In the genomic region with DNA sequence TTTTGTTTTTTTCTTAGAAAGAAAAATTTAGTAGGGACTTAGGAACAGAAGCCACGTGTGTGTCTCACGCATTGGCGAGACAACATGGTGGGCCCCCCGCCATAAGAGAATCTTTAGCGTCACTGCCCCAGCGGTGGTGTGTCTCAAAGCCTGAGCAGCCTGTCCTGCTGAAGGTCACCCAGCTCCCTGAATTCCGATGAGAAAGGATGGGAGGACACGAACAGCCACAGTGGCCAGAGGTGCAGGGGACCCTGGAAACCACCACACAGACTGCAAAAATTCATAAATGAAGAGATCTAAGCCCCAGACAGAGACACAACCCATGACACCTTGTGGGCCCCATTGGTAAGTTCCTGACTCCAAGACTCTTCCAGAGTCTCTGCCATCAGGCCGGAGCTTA, we compare ENCODE assay signal across 25 cellular contexts.
"Had no signal": no experiment of that assay in that cellular context is flagged by ENCODE, and none has a peak within 500 bp of the region (broad histone marks: within the 10 kb centered on the region; RNA-seq: fewer than 3 reads in every experiment).

No MANE protein-coding gene starts in this region.

- ATAC-seq: naive thymus-derived CD4-positive, alpha-beta T cell; natural killer cell; psoas muscle; right cardiac atrium; right lobe of liver; stimulated activated effector memory CD8-positive, alpha-beta T cell treated with anti-CD3 and anti-CD28 coated beads, Interleukin-12 subunit alpha, Interleukin-12 subunit beta, amount 100 ng/mL, for 72 hours; stimulated activated naive B cell treated with anti-CD40 and anti-IgM and Interleukin-4, amounts not matched to agents 10 μg/mL and 1 μg/mL and 100 μg/mL, for 72 hours had no signal

- H3K27me3 ChIP-seq: neural progenitor cell, right lobe of liver, sigmoid colon, thyroid gland, tibial nerve, upper lobe of left lung, vagina had no signal

- H3K4me3 ChIP-seq: neural progenitor cell, psoas muscle, right lobe of liver, sigmoid colon, stomach, thoracic aorta, thyroid gland, tibial nerve, upper lobe of left lung, vagina had no signal

- DNase-seq: naive thymus-derived CD4-positive, alpha-beta T cell; natural killer cell; occipital lobe; posterior cingulate gyrus; psoas muscle; right cardiac atrium; right lobe of liver; sigmoid colon; small intestine; stimulated activated CD4-positive, alpha-beta T cell treated with anti-CD3 and anti-CD28 coated beads, Interleukin-15, amount 100 ng/mL, for 24 hours; stimulated activated CD4-positive, alpha-beta T cell treated with anti-CD3 and anti-CD28 coated beads, Interleukin-2, amount 100 ng/mL, for 24 hours; stimulated activated CD4-positive, alpha-beta T cell treated with anti-CD3 and anti-CD28 coated beads, Interleukin-2, amount 100 ng/mL, for 48 hours; stimulated activated CD4-positive, alpha-beta T cell treated with anti-CD3 and anti-CD28 coated beads, Interleukin-4, amount 100 ng/mL, for 24 hours; stimulated activated naive B cell treated with anti-CD40 and anti-IgM and Interleukin-4, amounts not matched to agents 10 μg/mL and 1 μg/mL and 100 μg/mL, for 72 hours; stimulated activated naive CD4-positive, alpha-beta T cell treated with Interleukin-2 at 50 U/mL for 16 hours; stomach; thyroid gland; trophoblast cell; upper lobe of left lung had no signal

- H3K36me3 ChIP-seq: neural progenitor cell, right lobe of liver, sigmoid colon, stomach, thoracic aorta, thyroid gland, tibial nerve, upper lobe of left lung, vagina had no signal

- H3K27ac ChIP-seq: neural progenitor cell, parathyroid adenoma, psoas muscle, right lobe of liver, sigmoid colon, stomach, thoracic aorta, thyroid gland, tibial nerve, upper lobe of left lung, vagina had no signal

- FAIRE-seq: small intestine had no signal

- H3K9me3 ChIP-seq: psoas muscle, right lobe of liver, sigmoid colon, stomach, thoracic aorta, thyroid gland, tibial nerve, upper lobe of left lung, vagina had no signal

- H3K4me1 ChIP-seq: parathyroid adenoma, psoas muscle, right lobe of liver, sigmoid colon, stomach, tibial nerve, upper lobe of left lung had no signal
